ENCODE assay signal across 13 cellular contexts in genomic region chr5:31196309-31196708, GRCh38. TPM values are rescaled to one million over a fixed set of nuclear protein-coding genes. Genes with fewer than 3 reads are reported as not detected.
DNase-seq lines count a peak whose midpoint lies in the region; TF ChIP-seq lines count a peak whose summit lies in the region.
"Had no signal": no experiment of that assay in that cellular context is flagged by ENCODE, and none has a peak within 500 bp of the region (broad histone marks: within the 10 kb centered on the region; RNA-seq: fewer than 3 reads in every experiment).

No MANE protein-coding gene starts in this region.

- in situ Hi-C loops in HAP-1 (cut with MboI; ENCODE audit: low sequenced_read_pairs), result no loop called here

- TF ChIP-seq CTCF in fibroblast of lung (conservative IDR thresholded peaks at IDR 0.05 in 1 of 2, IDR thresholded peaks at IDR 0.05 in 1 of 2; ENCODE audit: low read depth in 1 of 2, low read length in 2 of 2), result peak; percentile 14 to 39
- TF ChIP-seq CTCF in ovary (IDR thresholded peaks at IDR 0.05), result no peak

- no peak overlapping the region for H3K4me2 ChIP-seq in fibroblast of lung (ENCODE audit: extremely low read depth, insufficient read depth, low read length)

- no peak overlapping the region for H3K9ac ChIP-seq in fibroblast of lung (ENCODE audit: insufficient read depth, low read length)

- peaks cover 39% of the 10 kb centered on the region for H3K4me1 ChIP-seq in HAP-1
- no peaks in the 10 kb centered on the region for H3K4me1 ChIP-seq in fibroblast of lung (ENCODE audit: control insufficient read depth, extremely low read depth, insufficient read depth, low read length)
- no peaks in the 10 kb centered on the region for H3K4me1 ChIP-seq in ovary (ENCODE audit: insufficient read depth)

- H2AFZ ChIP-seq in fibroblast of lung (ENCODE audit: low read length), result no peak overlapping the region

- H4K20me1 ChIP-seq in fibroblast of lung (ENCODE audit: control insufficient read depth, extremely low read depth, insufficient read depth, low read length), result no peaks in the 10 kb centered on the region

- TF ChIP-seq EP300 in ovary (IDR thresholded peaks at IDR 0.05), result no peak

- H3K36me3 ChIP-seq in HAP-1 (replicated peaks) (peaks cover 8% of the 10 kb centered on the region; the same call in 1 of the 2 replicates), fibroblast of lung (ENCODE audit: control insufficient read depth, insufficient read depth, low read length) (no peaks in the 10 kb centered on the region), ovary (no peaks in the 10 kb centered on the region)
- H3K36me3 ChIP-seq: gastroesophageal sphincter had no signal

- H3K79me2 ChIP-seq in fibroblast of lung (ENCODE audit: control insufficient read depth, insufficient read depth, low read length), result peaks cover 4% of the 10 kb centered on the region

- H3K9me3 ChIP-seq in HAP-1, result no peaks in the 10 kb centered on the region
- H3K9me3 ChIP-seq in fibroblast of lung (ENCODE audit: control insufficient read depth, insufficient read depth, low read depth, low read length), result no peaks in the 10 kb centered on the region
- no peaks in the 10 kb centered on the region for H3K9me3 ChIP-seq in ovary
- H3K9me3 ChIP-seq: gastroesophageal sphincter, mucosa of descending colon had no signal

- DNase-seq in HAP-1 (ENCODE audit: low spot score in 2 of 2), result peak; percentile 68 to 91
- DNase-seq in OCI-M1 (lab: John Stamatoyannopoulos, UW), result peak; percentile 50
- peak; percentile 2 to 65 for DNase-seq in fibroblast of lung (ENCODE audit: low read depth in 2 of 2)
- DNase-seq in pons (ENCODE audit: low spot score), result peak; percentile 49
- DNase-seq in ovary, result no peak
- DNase-seq in NCI-H524 (lab: John Stamatoyannopoulos, UW), result no peak
- no peak for DNase-seq in NCI-H524 treated with DMSO at 0.1 percent for 48 hours (lab: John Stamatoyannopoulos, UW)
- no peak for DNase-seq in UCSD-AML1 (lab: John Stamatoyannopoulos, UW; ENCODE audit: unreplicated experiment)
- DNase-seq: activated T-cell treated with anti-CD3 and anti-CD28 coated beads, Interleukin-2, amount 50 U/mL, for 72 hours; mucosa of descending colon; NCI-H2107 had no signal

- intact Hi-C loops in ovary (cut with DNase I), result loop anchor here in 1 of 4 donors (1.0 kb wide), 1 partner anchor 19 kb away; no protein-coding TSS in a partner anchor

- H3K4me3 ChIP-seq in HAP-1, result peak overlapping the region; percentile 65
- H3K4me3 ChIP-seq in fibroblast of lung (replicated peaks in 1 of 4; ENCODE audit: control extremely low read depth in 1 of 4, insufficient read depth in 1 of 4, low read depth in 3 of 4, low read length in 4 of 4), result peak overlapping the region in 1 of 4 experiments; percentile 60
- no peak overlapping the region for H3K4me3 ChIP-seq in ovary
- H3K4me3 ChIP-seq: gastroesophageal sphincter, GM12878, mucosa of descending colon had no signal

- no peak for TF ChIP-seq POLR2A in ovary (IDR thresholded peaks at IDR 0.05)

- H3K27me3 ChIP-seq in HAP-1 (ENCODE audit: low read depth) (no peaks in the 10 kb centered on the region), fibroblast of lung (ENCODE audit: control insufficient read depth, insufficient read depth, low read length) (no peaks in the 10 kb centered on the region), ovary (no peaks in the 10 kb centered on the region)

- WGBS in ovary, 3 donors, result 20 to 33% (median 32%) methylated on average over 2 of the region's 2 CpGs

- no peak overlapping the region for H3K27ac ChIP-seq in fibroblast of lung (ENCODE audit: insufficient read depth, low read length)
- H3K27ac ChIP-seq in ovary, result no peak overlapping the region

RNA-seq across cellular contexts. Expression of gene CDH6, which starts 2.8 kb away (rescaled TPM):
- total RNA-seq in fibroblast of lung, result 9.8 and 10.4 TPM in 2 replicates
- polyA plus RNA-seq in fibroblast of lung, result 18.8 and 45.4 TPM in 2 replicates
- 11.2 and 24.6 TPM in 2 replicates for polyA plus RNA-seq in fibroblast of lung (2012)
- polyA minus RNA-seq in fibroblast of lung (ENCODE audit: low replicate concordance), result 13.1 and 84.2 TPM in 2 replicates
- 10 to 100 TPM in 2 of 7 donors, 1 to 10 TPM in 3, under 1 TPM in 2; 0.68 to 19.2 (median 2.5) TPM for total RNA-seq in ovary
- 1 to 10 TPM; 1.4 to 7.0 TPM for polyA plus RNA-seq in ovary
- total RNA-seq: activated T-cell treated with anti-CD3 and anti-CD28 coated beads, Interleukin-2, amount 50 U/mL, for 72 hours; GM12878 had no signal

Comparison
In these comparisons a context has a peak if more than half of its experiments do, and no peak if none do; other contexts are left out.
1. DNase-seq: peak in HAP-1 (2 of 2), OCI-M1 (single experiment), fibroblast of lung (2 of 2) and pons (single experiment); none in ovary (0 of 5), NCI-H524 (0 of 2), NCI-H524 treated with DMSO at 0.1 percent for 48 hours (single experiment) and UCSD-AML1 (single experiment).
2. CTCF ChIP-seq: peak in fibroblast of lung (2 of 2); none in ovary (0 of 3).